8 cellular contexts compared by ENCODE assay signal in genomic region chr11:119101759-119102423, GRCh38. TPM values are rescaled to one million over a fixed set of nuclear protein-coding genes. Genes with fewer than 3 reads are reported as not detected.
DNase-seq lines count a peak whose midpoint lies in the region; ATAC-seq and TF ChIP-seq lines count a peak whose summit lies in the region.

Gene DPAGT1, minus strand, starts transcription at chr11:119101853. Its CDS starts 198 bp downstream, at chr11:119101655.

- peak within 1 kb of the TSS; percentile 97 for H3K27ac Mint-ChIP-seq in activated naive CD8-positive, alpha-beta T cell treated with anti-CD3 and anti-CD28 coated beads for 36 hours
- peak within 1 kb of the TSS; percentile 99 for H3K27ac Mint-ChIP-seq in glutamatergic neuron (ENCODE audit: unreplicated experiment)

- H3K4me3 ChIP-seq in testis: peak within 1 kb of the TSS; percentile 76 to 85

- intact Hi-C loops in testis (cut with DNase I; ENCODE audit: low total_unique reads): no loop called here

- ATAC-seq in HG02610 (IDR thresholded peaks at IDR 0.05; ENCODE audit: unreplicated experiment) (peak; percentile 82), omental fat pad (ENCODE audit: low FRiP score) (peak; percentile 91)

- WGBS in testis, 2 donors: 0% methylated on average over 32 of the region's 32 CpGs

- no peak for TF ChIP-seq POLR2A in testis (IDR thresholded peaks at IDR 0.05)

- H3K36me3 ChIP-seq in testis (ENCODE audit: low read depth, missing control alignments): no peaks in the 10 kb centered on the region

- DNase-seq in GM04504 (ENCODE audit: low read depth) (peak; percentile 92), NCI-H1092 treated with DMSO at 0.1 percent for 48 hours (lab: John Stamatoyannopoulos, UW) (peak; percentile 100), SKM-1 treated with dmso at 0.1 percent for 144 hours (lab: John Stamatoyannopoulos, UW; ENCODE audit: unreplicated experiment) (peak; percentile 92), glutamatergic neuron (peak; percentile 83), omental fat pad (ENCODE audit: low spot score) (peak; percentile 69), testis (peak; percentile 97)
- DNase-seq in activated naive CD8-positive, alpha-beta T cell treated with anti-CD3 and anti-CD28 coated beads for 36 hours: peak; percentile 84

- H3K36me3 Mint-ChIP-seq in activated naive CD8-positive, alpha-beta T cell treated with anti-CD3 and anti-CD28 coated beads for 36 hours: peaks cover 22% of the 10 kb centered on the region
- H3K36me3 Mint-ChIP-seq in glutamatergic neuron (ENCODE audit: unreplicated experiment): no peaks in the 10 kb centered on the region

- H3K4me1 ChIP-seq in testis: peaks cover 39% of the 10 kb centered on the region

- TF ChIP-seq CTCF in glutamatergic neuron (IDR thresholded peaks at IDR 0.05; ENCODE audit: partially characterized antibody, unreplicated experiment) (no peak), omental fat pad (IDR thresholded peaks at IDR 0.05) (no peak), testis (IDR thresholded peaks at IDR 0.05) (no peak)

- no peaks in the 10 kb centered on the region for H3K27me3 Mint-ChIP-seq in activated naive CD8-positive, alpha-beta T cell treated with anti-CD3 and anti-CD28 coated beads for 36 hours
- peaks cover 7% of the 10 kb centered on the region for H3K27me3 Mint-ChIP-seq in glutamatergic neuron (ENCODE audit: unreplicated experiment)

- H3K27ac ChIP-seq in testis: peak within 1 kb of the TSS; percentile 84 to 93

- no peaks in the 10 kb centered on the region for H3K9me3 Mint-ChIP-seq in activated naive CD8-positive, alpha-beta T cell treated with anti-CD3 and anti-CD28 coated beads for 36 hours
- peaks cover 14% of the 10 kb centered on the region for H3K9me3 Mint-ChIP-seq in glutamatergic neuron (ENCODE audit: unreplicated experiment)

- H3K9me3 ChIP-seq in testis: no peaks in the 10 kb centered on the region

- H3K27me3 ChIP-seq in testis: no peaks in the 10 kb centered on the region

- peaks cover 30% of the 10 kb centered on the region for H3K4me1 Mint-ChIP-seq in activated naive CD8-positive, alpha-beta T cell treated with anti-CD3 and anti-CD28 coated beads for 36 hours
- H3K4me1 Mint-ChIP-seq in glutamatergic neuron (ENCODE audit: low read depth, unreplicated experiment): peaks cover 29% of the 10 kb centered on the region

- peak within 1 kb of the TSS; percentile 94 for H3K4me3 Mint-ChIP-seq in activated naive CD8-positive, alpha-beta T cell treated with anti-CD3 and anti-CD28 coated beads for 36 hours
- peak within 1 kb of the TSS; percentile 91 for H3K4me3 Mint-ChIP-seq in glutamatergic neuron (ENCODE audit: unreplicated experiment)

RNA-seq across cellular contexts. Expression of gene DPAGT1, which starts in this region (rescaled TPM):
- 10 to 100 TPM; 58.3 to 63.6 TPM for total RNA-seq in activated naive CD8-positive, alpha-beta T cell treated with anti-CD3 and anti-CD28 coated beads for 36 hours
- 36.1 TPM for total RNA-seq in glutamatergic neuron (ENCODE audit: unreplicated experiment)
- total RNA-seq in omental fat pad: 10 to 100 TPM; 23.0 to 34.0 (median 28.5) TPM
- total RNA-seq in testis: 10 to 100 TPM; 29.4 to 35.5 TPM
- polyA plus RNA-seq in testis (ENCODE audit: insufficient read depth, low read depth, low replicate concordance): 24.6 TPM

Comparison
In these comparisons a context has a peak if more than half of its experiments do, and no peak if none do; other contexts are left out.
1. Peak in every context shown above with its lines: DNase-seq, ATAC-seq, H3K4me3 ChIP-seq and H3K27ac ChIP-seq.